Comparison of ENCODE assay signal across 10 cellular contexts in genomic region chr16:23424292-23424958, GRCh38. TPM values are rescaled to one million over a fixed set of nuclear protein-coding genes. Genes with fewer than 3 reads are reported as not detected.
DNase-seq lines count a peak whose midpoint lies in the region; ATAC-seq and TF ChIP-seq lines count a peak whose summit lies in the region.
"Had no signal": no experiment of that assay in that cellular context is flagged by ENCODE, and none has a peak within 500 bp of the region (broad histone marks: within the 10 kb centered on the region; RNA-seq: fewer than 3 reads in every experiment).

No MANE protein-coding gene starts in this region.

- H3K36me3 Mint-ChIP-seq in HFFc6 (ENCODE audit: low read depth): peaks cover 15% of the 10 kb centered on the region
- H3K36me3 Mint-ChIP-seq in stimulated activated effector memory CD8-positive, alpha-beta T cell treated with anti-CD3 and anti-CD28 coated beads, Interleukin-12 subunit alpha, Interleukin-12 subunit beta, amount 100 ng/mL, for 72 hours: peaks cover 49% of the 10 kb centered on the region

- peaks cover 10% of the 10 kb centered on the region for H3K4me1 ChIP-seq in fibroblast of lung (ENCODE audit: control insufficient read depth, extremely low read depth, insufficient read depth, low read length)
- H3K4me1 ChIP-seq in skeletal muscle tissue (ENCODE audit: control insufficient read depth in 3 of 3, insufficient read depth in 3 of 3, low read length in 3 of 3): peaks cover 4 to 11% (median 9%) of the 10 kb centered on the region in 3 donors
- no peaks in the 10 kb centered on the region for H3K4me1 ChIP-seq in BE2C

- H3K79me2 ChIP-seq in fibroblast of lung (ENCODE audit: control insufficient read depth, insufficient read depth, low read length): no peaks in the 10 kb centered on the region

- H3K36me3 ChIP-seq in fibroblast of lung (ENCODE audit: control insufficient read depth, insufficient read depth, low read length) (no peaks in the 10 kb centered on the region), skeletal muscle tissue (ENCODE audit: control insufficient read depth in 3 of 3, insufficient read depth in 3 of 3, low read length in 3 of 3) (peaks cover 0 to 12% (median 0%) of the 10 kb centered on the region in 3 donors), BE2C (no peaks in the 10 kb centered on the region)

- peaks cover 30% of the 10 kb centered on the region for H3K4me1 Mint-ChIP-seq in HFFc6 (ENCODE audit: low read depth)
- no peaks in the 10 kb centered on the region for H3K4me1 Mint-ChIP-seq in stimulated activated effector memory CD8-positive, alpha-beta T cell treated with anti-CD3 and anti-CD28 coated beads, Interleukin-12 subunit alpha, Interleukin-12 subunit beta, amount 100 ng/mL, for 72 hours

- no peaks in the 10 kb centered on the region for H3K9me3 Mint-ChIP-seq in HFFc6
- H3K9me3 Mint-ChIP-seq in stimulated activated effector memory CD8-positive, alpha-beta T cell treated with anti-CD3 and anti-CD28 coated beads, Interleukin-12 subunit alpha, Interleukin-12 subunit beta, amount 100 ng/mL, for 72 hours: no peaks in the 10 kb centered on the region

- H3K4me3 Mint-ChIP-seq in HFFc6: peak overlapping the region; percentile 9; the same call in 1 of the 2 replicates
- H3K4me3 Mint-ChIP-seq in stimulated activated effector memory CD8-positive, alpha-beta T cell treated with anti-CD3 and anti-CD28 coated beads, Interleukin-12 subunit alpha, Interleukin-12 subunit beta, amount 100 ng/mL, for 72 hours: no peak overlapping the region

- peak overlapping the region; percentile 94 for H3K27ac Mint-ChIP-seq in HFFc6
- H3K27ac Mint-ChIP-seq in stimulated activated effector memory CD8-positive, alpha-beta T cell treated with anti-CD3 and anti-CD28 coated beads, Interleukin-12 subunit alpha, Interleukin-12 subunit beta, amount 100 ng/mL, for 72 hours: no peak overlapping the region

- no peaks in the 10 kb centered on the region for H3K9me3 ChIP-seq in fibroblast of lung (ENCODE audit: control insufficient read depth, insufficient read depth, low read depth, low read length)
- H3K9me3 ChIP-seq in skeletal muscle tissue (ENCODE audit: control insufficient read depth in 3 of 3, low read length in 3 of 3): no peaks in the 10 kb centered on the region
- H3K9me3 ChIP-seq in BE2C: no peaks in the 10 kb centered on the region

- H3K27me3 ChIP-seq in fibroblast of lung (ENCODE audit: control insufficient read depth, insufficient read depth, low read length) (no peaks in the 10 kb centered on the region), skeletal muscle tissue (ENCODE audit: control insufficient read depth in 3 of 3, insufficient read depth in 3 of 3, low read length in 3 of 3) (no peaks in the 10 kb centered on the region), BE2C (no peaks in the 10 kb centered on the region)

- H3K4me2 ChIP-seq in fibroblast of lung (ENCODE audit: extremely low read depth, insufficient read depth, low read length): peak overlapping the region; percentile 37

- H2AFZ ChIP-seq in fibroblast of lung (ENCODE audit: low read length): no peak overlapping the region

- H3K27me3 Mint-ChIP-seq in HFFc6 (ENCODE audit: insufficient read depth): no peaks in the 10 kb centered on the region; the same call in 1 of the 2 replicates

- H3K9ac ChIP-seq in fibroblast of lung (ENCODE audit: insufficient read depth, low read length) (no peak overlapping the region), skeletal muscle tissue (ENCODE audit: low read depth in 1 of 3, low read length in 3 of 3) (no peak overlapping the region)

- no peak for DNase-seq in HFFc6
- DNase-seq in NCI-H526 treated with DMSO at 0.1 percent for 48 hours (lab: John Stamatoyannopoulos, UW): peak; percentile 35
- DNase-seq in fibroblast of lung (ENCODE audit: low read depth in 2 of 2): peak; percentile 23 to 37
- DNase-seq in BE2C: no peak
- no peak for DNase-seq in stimulated activated effector memory CD8-positive, alpha-beta T cell treated with anti-CD3 and anti-CD28 coated beads, Interleukin-12 subunit alpha, Interleukin-12 subunit beta, amount 100 ng/mL, for 72 hours (ENCODE audit: low spot score in 2 of 2)
- DNase-seq in stimulated activated CD4-positive, alpha-beta T cell treated with anti-CD3 and anti-CD28 coated beads, Interleukin-4, amount 100 ng/mL, for 4 hours: no peak
- DNase-seq: activated CD4-positive, alpha-beta T cell treated with anti-CD3 and anti-CD28 coated beads, Interleukin-2, amount 50 U/mL, for 1 hour had no signal

- H3K27ac ChIP-seq in fibroblast of lung (ENCODE audit: insufficient read depth, low read length): peak overlapping the region; percentile 5
- peak overlapping the region; percentile 72 for H3K27ac ChIP-seq in skeletal muscle tissue (ENCODE audit: low read depth, low read length)
- H3K27ac ChIP-seq: HL-60 had no signal

- H4K20me1 ChIP-seq in fibroblast of lung (ENCODE audit: control insufficient read depth, extremely low read depth, insufficient read depth, low read length): no peaks in the 10 kb centered on the region

- ATAC-seq in HG02623 (IDR thresholded peaks at IDR 0.05; ENCODE audit: unreplicated experiment): no peak
- no peak for ATAC-seq in stimulated activated effector memory CD8-positive, alpha-beta T cell treated with anti-CD3 and anti-CD28 coated beads, Interleukin-12 subunit alpha, Interleukin-12 subunit beta, amount 100 ng/mL, for 72 hours

- TF ChIP-seq CTCF in HFFc6 (IDR thresholded peaks at IDR 0.05) (no peak), fibroblast of lung (conservative IDR thresholded peaks at IDR 0.05 in 1 of 2, IDR thresholded peaks at IDR 0.05 in 1 of 2; ENCODE audit: low read depth in 1 of 2, low read length in 2 of 2) (no peak), BE2C (IDR thresholded peaks at IDR 0.05; ENCODE audit: low read depth, low read length) (no peak)

- H3K4me3 ChIP-seq in fibroblast of lung (replicated peaks in 1 of 4; ENCODE audit: control extremely low read depth in 1 of 4, insufficient read depth in 1 of 4, low read depth in 3 of 4, low read length in 4 of 4) (no peak overlapping the region), skeletal muscle tissue (ENCODE audit: low read length in 3 of 3) (no peak overlapping the region), BE2C (ENCODE audit: low read depth, low read length) (no peak overlapping the region)

RNA-seq across cellular contexts. Expression of gene COG7, which starts 28.6 kb away (rescaled TPM):
- total RNA-seq in HFFc6 (2021; fragmentation: NEBNext Ultra II Directional; extraction: Animal tissue kit (Norgen Biotek cat#: 25700)): 10 to 100 TPM; 17.7 to 21.2 (median 19.7) TPM
- total RNA-seq in fibroblast of lung: 10.8 and 17.5 TPM in 2 replicates
- 20.6 and 20.9 TPM in 2 replicates for polyA plus RNA-seq in fibroblast of lung
- 13.1 and 14.8 TPM in 2 replicates for polyA plus RNA-seq in fibroblast of lung (2012)
- polyA minus RNA-seq in fibroblast of lung (ENCODE audit: low replicate concordance): 21.5 and 41.7 TPM in 2 replicates
- 12.5 TPM for total RNA-seq in skeletal muscle tissue
- polyA plus RNA-seq in BE2C (2012; ENCODE audit: insufficient read depth, insufficient read length, low read depth): 18.2 TPM

Comparison
In these comparisons a context has a peak if more than half of its experiments do, and no peak if none do; other contexts are left out.
1. DNase-seq: peak in NCI-H526 treated with DMSO at 0.1 percent for 48 hours (single experiment) and fibroblast of lung (2 of 2); none in HFFc6 (single experiment), BE2C (single experiment), stimulated activated effector memory CD8-positive, alpha-beta T cell treated with anti-CD3 and anti-CD28 coated beads, Interleukin-12 subunit alpha, Interleukin-12 subunit beta, amount 100 ng/mL, for 72 hours (0 of 2) and stimulated activated CD4-positive, alpha-beta T cell treated with anti-CD3 and anti-CD28 coated beads, Interleukin-4, amount 100 ng/mL, for 4 hours (0 of 2).